In genomic region chr7:121373177-121373576, GRCh38 we compare ENCODE assay signal across 11 cellular contexts. TPM values are rescaled to one million over a fixed set of nuclear protein-coding genes. Genes with fewer than 3 reads are reported as not detected.
DNase-seq lines count a peak whose midpoint lies in the region; ATAC-seq and TF ChIP-seq lines count a peak whose summit lies in the region.
"Had no signal": no experiment of that assay in that cellular context is flagged by ENCODE, and none has a peak within 500 bp of the region (broad histone marks: within the 10 kb centered on the region; RNA-seq: fewer than 3 reads in every experiment).

No MANE protein-coding gene starts in this region.

- no peak for DNase-seq in cardiac muscle cell (ENCODE audit: low read depth in 1 of 2, low spot score in 1 of 2)
- no peak for DNase-seq in heart left ventricle
- DNase-seq in endothelial cell (ENCODE audit: low spot score): no peak
- no peak for DNase-seq in stimulated activated naive B cell treated with anti-CD40 and anti-IgM and Interleukin-4, amounts not matched to agents 10 μg/mL and 1 μg/mL and 100 μg/mL, for 72 hours
- DNase-seq in GM13976 (ENCODE audit: low spot score): no peak
- DNase-seq: activated T-cell treated with anti-CD3 and anti-CD28 coated beads for 4 hours, lower lobe of right lung had no signal

- no peaks in the 10 kb centered on the region for H3K4me1 Mint-ChIP-seq in endothelial cell (ENCODE audit: unreplicated experiment)
- peaks cover 36 to 71% of the 10 kb centered on the region in 2 donors for H3K4me1 Mint-ChIP-seq in stimulated activated naive B cell treated with anti-CD40 and anti-IgM and Interleukin-4, amounts not matched to agents 10 μg/mL and 1 μg/mL and 100 μg/mL, for 72 hours

- H3K27ac Mint-ChIP-seq in endothelial cell (ENCODE audit: unreplicated experiment): no peak overlapping the region
- H3K27ac Mint-ChIP-seq in stimulated activated naive B cell treated with anti-CD40 and anti-IgM and Interleukin-4, amounts not matched to agents 10 μg/mL and 1 μg/mL and 100 μg/mL, for 72 hours: peak overlapping the region; percentile 52

- H3K4me2 ChIP-seq in OCI-LY3 (ENCODE audit: low read length): peak overlapping the region; percentile 58

- H3K27ac ChIP-seq in cardiac muscle cell: no peak overlapping the region
- H3K27ac ChIP-seq in heart left ventricle: peak overlapping the region in 4 of 12 donors; percentile 11 to 53 (median 42)
- H3K27ac ChIP-seq in OCI-LY3 (ENCODE audit: low read length): peak overlapping the region; percentile 6; the same call in 1 of the 2 replicates
- H3K27ac ChIP-seq: lower lobe of right lung, parathyroid adenoma had no signal

- no peak overlapping the region for H3K4me3 Mint-ChIP-seq in endothelial cell (ENCODE audit: unreplicated experiment)
- peak overlapping the region; percentile 50 to 70 for H3K4me3 Mint-ChIP-seq in stimulated activated naive B cell treated with anti-CD40 and anti-IgM and Interleukin-4, amounts not matched to agents 10 μg/mL and 1 μg/mL and 100 μg/mL, for 72 hours

- H2AFZ ChIP-seq in OCI-LY3 (ENCODE audit: low read depth, low read length): no peak overlapping the region
- H2AFZ ChIP-seq: parathyroid adenoma had no signal

- H3K79me2 ChIP-seq in OCI-LY3 (ENCODE audit: low read length): no peaks in the 10 kb centered on the region
- H3K79me2 ChIP-seq: parathyroid adenoma had no signal

- ATAC-seq in heart left ventricle (no peak), HG03442 (IDR thresholded peaks at IDR 0.05; ENCODE audit: unreplicated experiment) (no peak), GM21717 (IDR thresholded peaks at IDR 0.05; ENCODE audit: unreplicated experiment) (no peak)
- ATAC-seq in stimulated activated naive B cell treated with anti-CD40 and anti-IgM and Interleukin-4, amounts not matched to agents 10 μg/mL and 1 μg/mL and 100 μg/mL, for 72 hours (replicated peaks): no peak

- no peak for TF ChIP-seq POLR2A in heart left ventricle (IDR thresholded peaks at IDR 0.05)

- H3K27me3 ChIP-seq in cardiac muscle cell (no peaks in the 10 kb centered on the region), heart left ventricle (no peaks in the 10 kb centered on the region), OCI-LY3 (ENCODE audit: low read depth, low read length) (no peaks in the 10 kb centered on the region)

- TF ChIP-seq CTCF in cardiac muscle cell (IDR thresholded peaks at IDR 0.05; ENCODE audit: low read depth, low read length) (peak; percentile 3), heart left ventricle (IDR thresholded peaks at IDR 0.05) (peak in 2 of 12 donors; percentile 17 to 19), OCI-LY3 (IDR thresholded peaks at IDR 0.05; ENCODE audit: low read depth, low read length) (no peak), endothelial cell (IDR thresholded peaks at IDR 0.05; ENCODE audit: unreplicated experiment) (peak; percentile 51), GM13976 (IDR thresholded peaks at IDR 0.05; ENCODE audit: borderline replicate concordance, control extremely low read depth, extremely low read depth, insufficient read depth, missing control alignments) (no peak)

- H3K4me3 ChIP-seq in cardiac muscle cell (no peak overlapping the region), heart left ventricle (no peak overlapping the region), OCI-LY3 (ENCODE audit: low read length) (no peak overlapping the region)
- H3K4me3 ChIP-seq: lower lobe of right lung had no signal

- no peaks in the 10 kb centered on the region for H3K9me3 Mint-ChIP-seq in endothelial cell (ENCODE audit: unreplicated experiment)
- peaks cover 7 to 11% of the 10 kb centered on the region in 2 donors for H3K9me3 Mint-ChIP-seq in stimulated activated naive B cell treated with anti-CD40 and anti-IgM and Interleukin-4, amounts not matched to agents 10 μg/mL and 1 μg/mL and 100 μg/mL, for 72 hours

- peaks cover 9% of the 10 kb centered on the region for H3K4me1 ChIP-seq in cardiac muscle cell (ENCODE audit: low read depth)
- peaks cover 0 to 29% (median 11%) of the 10 kb centered on the region in 12 donors for H3K4me1 ChIP-seq in heart left ventricle
- peaks cover 34% of the 10 kb centered on the region for H3K4me1 ChIP-seq in OCI-LY3 (ENCODE audit: low read length)
- H3K4me1 ChIP-seq: parathyroid adenoma had no signal

- peaks cover 12% of the 10 kb centered on the region for H3K36me3 Mint-ChIP-seq in endothelial cell (ENCODE audit: low read depth, unreplicated experiment)
- H3K36me3 Mint-ChIP-seq in stimulated activated naive B cell treated with anti-CD40 and anti-IgM and Interleukin-4, amounts not matched to agents 10 μg/mL and 1 μg/mL and 100 μg/mL, for 72 hours: peaks cover 60 to 64% of the 10 kb centered on the region in 2 donors

- in situ Hi-C loops in GM13976 (cut with MboI; ENCODE audit: low sequenced_read_pairs, unreplicated experiment): no loop called here

- intact Hi-C loops in heart left ventricle (cut with DNase I): no loop called here

- H4K20me1 ChIP-seq in OCI-LY3 (ENCODE audit: insufficient read depth, low read length): no peaks in the 10 kb centered on the region

- H3K9ac ChIP-seq in OCI-LY3 (ENCODE audit: low read length): no peak overlapping the region
- H3K9ac ChIP-seq: parathyroid adenoma had no signal

- no peaks in the 10 kb centered on the region for H3K27me3 Mint-ChIP-seq in endothelial cell (ENCODE audit: unreplicated experiment)
- H3K27me3 Mint-ChIP-seq in stimulated activated naive B cell treated with anti-CD40 and anti-IgM and Interleukin-4, amounts not matched to agents 10 μg/mL and 1 μg/mL and 100 μg/mL, for 72 hours: no peaks in the 10 kb centered on the region

- H3K36me3 ChIP-seq in cardiac muscle cell (peaks cover 7% of the 10 kb centered on the region), heart left ventricle (peaks cover 0 to 58% (median 33%) of the 10 kb centered on the region in 9 donors), OCI-LY3 (replicated peaks; ENCODE audit: low read depth, low read length) (peaks cover 41% of the 10 kb centered on the region)

- H3K9me3 ChIP-seq in cardiac muscle cell (ENCODE audit: low read depth): no peaks in the 10 kb centered on the region
- no peaks in the 10 kb centered on the region for H3K9me3 ChIP-seq in heart left ventricle
- H3K9me3 ChIP-seq in OCI-LY3 (ENCODE audit: insufficient read depth, low read length): no peaks in the 10 kb centered on the region
- H3K9me3 ChIP-seq: lower lobe of right lung had no signal

RNA-seq across cellular contexts. Expression of gene FAM3C, which starts 22.9 kb away (rescaled TPM):
- 28.0 and 33.2 TPM in 2 replicates for total RNA-seq in cardiac muscle cell
- 56.9 and 70.1 TPM in 2 replicates for polyA plus RNA-seq in cardiac muscle cell
- total RNA-seq in heart left ventricle: 10 to 100 TPM; 35.7 to 52.1 (median 45.3) TPM
- 10 to 100 TPM; 20.6 to 97.2 TPM for polyA plus RNA-seq in heart left ventricle
- 50.9 TPM for total RNA-seq in endothelial cell (ENCODE audit: unreplicated experiment)

RNA-seq across cellular contexts. Expression of gene WNT16, which starts 44.4 kb away (rescaled TPM):
- total RNA-seq in cardiac muscle cell (not detected in 2 replicates), heart left ventricle (under 1 TPM in 1 of 9 donors, not detected in 8; 0.19 TPM), endothelial cell (ENCODE audit: unreplicated experiment) (not detected)
- polyA plus RNA-seq in cardiac muscle cell (0.22 TPM in 1 of 2 replicates, not detected in the other), heart left ventricle (not detected)
- total RNA-seq: lower lobe of right lung had no signal

Comparison
In these comparisons a context has a peak if more than half of its experiments do, and no peak if none do; other contexts are left out.
1. CTCF ChIP-seq: peak in cardiac muscle cell (single experiment) and endothelial cell (single experiment); none in OCI-LY3 (single experiment) and GM13976 (single experiment).